25 cellular contexts compared by ENCODE assay signal in genomic region chr11:2179516-2179915, GRCh38. TPM values are rescaled to one million over a fixed set of nuclear protein-coding genes. Genes with fewer than 3 reads are reported as not detected.
"Had no signal": no experiment of that assay in that cellular context is flagged by ENCODE, and none has a peak within 500 bp of the region (broad histone marks: within the 10 kb centered on the region; RNA-seq: fewer than 3 reads in every experiment).

No MANE protein-coding gene starts in this region.

- H3K27ac Mint-ChIP-seq: activated CD4-positive, alpha-beta memory T cell treated with anti-CD3 and anti-CD28 coated beads, Interleukin-2, amount 10 ng/mL, durations not matched to agents 7 days and 5 days; activated naive CD4-positive, alpha-beta T cell treated with anti-CD3 and anti-CD28 coated beads for 36 hours; activated naive CD8-positive, alpha-beta T cell; activated T-helper 17 cell treated with anti-CD3 and anti-CD28 coated beads, Interleukin-2, amount 50 U/mL, for 72 hours; T-helper 17 cell; WTC11 had no signal

- H3K27ac ChIP-seq: cardiac muscle cell had no signal

- H3K36me3 Mint-ChIP-seq: activated naive CD8-positive, alpha-beta T cell; brain; WTC11 had no signal

- ATAC-seq: activated T-helper 17 cell treated with anti-CD3 and anti-CD28 coated beads, Interleukin-2, amount 50 U/mL, for 72 hours; T-helper 17 cell; WTC11 had no signal

- DNase-seq: activated CD4-positive, alpha-beta memory T cell treated with anti-CD3 and anti-CD28 coated beads, Interleukin-2, amount 10 ng/mL, durations not matched to agents 7 days and 5 days; activated CD4-positive, alpha-beta T cell treated with anti-CD3 and anti-CD28 coated beads, Interleukin-2, amount 50 U/mL, for 1 hour; activated CD4-positive, CD25-positive, alpha-beta regulatory T cell treated with anti-CD3 and anti-CD28 coated beads, Interleukin-2, amount 50 U/mL, for 72 hours; activated gamma-delta T cell; activated naive CD4-positive, alpha-beta T cell treated with anti-CD3 and anti-CD28 coated beads for 36 hours; activated T-cell treated with anti-CD3 and anti-CD28 coated beads for 4 hours; activated T-cell treated with anti-CD3 and anti-CD28 coated beads, Interleukin-2, amount 50 U/mL, for 48 hours; amygdala; MM.1S; NCI-H1930; NCI-H2171; NCI-H345; NCI-H510A treated with DMSO at 0.1 percent for 48 hours; NK-92 treated with Interleukin-12 subunit alpha and Interleukin-12 subunit beta, amount 100 ng/mL, for 24 hours; OCI-M1; SIG-M5; T-helper 17 cell; T-helper 9 cell had no signal

- H3K9me3 Mint-ChIP-seq: activated CD4-positive, alpha-beta memory T cell treated with anti-CD3 and anti-CD28 coated beads, Interleukin-2, amount 10 ng/mL, durations not matched to agents 7 days and 5 days; activated naive CD4-positive, alpha-beta T cell treated with anti-CD3 and anti-CD28 coated beads for 36 hours; activated T-helper 17 cell treated with anti-CD3 and anti-CD28 coated beads, Interleukin-2, amount 50 U/mL, for 72 hours; WTC11 had no signal

- H3K27me3 Mint-ChIP-seq: activated CD4-positive, alpha-beta memory T cell treated with anti-CD3 and anti-CD28 coated beads, Interleukin-2, amount 10 ng/mL, durations not matched to agents 7 days and 5 days had no signal

- H3K36me3 ChIP-seq: cardiac muscle cell had no signal

- H3K4me3 ChIP-seq: cardiac muscle cell had no signal

- H3K4me3 Mint-ChIP-seq: activated CD4-positive, alpha-beta memory T cell treated with anti-CD3 and anti-CD28 coated beads, Interleukin-2, amount 10 ng/mL, durations not matched to agents 7 days and 5 days; activated naive CD4-positive, alpha-beta T cell treated with anti-CD3 and anti-CD28 coated beads for 36 hours; activated naive CD8-positive, alpha-beta T cell; activated T-helper 17 cell treated with anti-CD3 and anti-CD28 coated beads, Interleukin-2, amount 50 U/mL, for 72 hours; T-helper 17 cell; WTC11 had no signal

- H3K4me1 Mint-ChIP-seq: activated CD4-positive, alpha-beta memory T cell treated with anti-CD3 and anti-CD28 coated beads, Interleukin-2, amount 10 ng/mL, durations not matched to agents 7 days and 5 days; T-helper 17 cell; WTC11 had no signal

RNA-seq across cellular contexts. Expression of gene TH, which starts 7.9 kb away (rescaled TPM):
- total RNA-seq: activated CD4-positive, alpha-beta memory T cell treated with anti-CD3 and anti-CD28 coated beads, Interleukin-2, amount 10 ng/mL, durations not matched to agents 7 days and 5 days; activated CD8-positive, alpha-beta memory T cell treated with anti-CD3 and anti-CD28 coated beads for 36 hours; activated naive CD4-positive, alpha-beta T cell treated with anti-CD3 and anti-CD28 coated beads for 36 hours; activated T-helper 17 cell treated with anti-CD3 and anti-CD28 coated beads, Interleukin-2, amount 50 U/mL, for 72 hours; astrocyte; cardiac muscle cell; T-helper 17 cell; WTC11 had no signal
- polyA plus RNA-seq: cardiac muscle cell had no signal

RNA-seq across cellular contexts. Expression of gene INS, which starts 18.5 kb away (rescaled TPM):
- total RNA-seq: activated CD4-positive, alpha-beta memory T cell treated with anti-CD3 and anti-CD28 coated beads, Interleukin-2, amount 10 ng/mL, durations not matched to agents 7 days and 5 days; activated CD8-positive, alpha-beta memory T cell treated with anti-CD3 and anti-CD28 coated beads for 36 hours; activated naive CD4-positive, alpha-beta T cell treated with anti-CD3 and anti-CD28 coated beads for 36 hours; activated T-helper 17 cell treated with anti-CD3 and anti-CD28 coated beads, Interleukin-2, amount 50 U/mL, for 72 hours; astrocyte; cardiac muscle cell; T-helper 17 cell; WTC11 had no signal
- polyA plus RNA-seq: cardiac muscle cell had no signal
